Comparison of ENCODE assay signal across 33 cellular contexts in genomic region chr14:34025325-34026017, GRCh38.
"Had no signal": no experiment of that assay in that cellular context is flagged by ENCODE, and none has a peak within 500 bp of the region (broad histone marks: within the 10 kb centered on the region; RNA-seq: fewer than 3 reads in every experiment).

No MANE protein-coding gene starts in this region.

- H3K4me3 ChIP-seq: MG63 had no signal

- H3K9me3 ChIP-seq: MG63 had no signal

- H3K36me3 ChIP-seq: MG63 had no signal

- H3K27me3 ChIP-seq: MG63 had no signal

- DNase-seq: Karpas-422, Kasumi-1, MG63, MM.1S, MV-4-11, NCI-H1048, NCI-H1092, NCI-H1092 treated with DMSO at 0.1 percent for 48 hours, NCI-H1105, NCI-H1105 treated with DMSO at 0.1 percent for 48 hours, NCI-H1417 treated with DMSO at 0.1 percent for 48 hours, NCI-H1436, NCI-H1436 treated with DMSO at 0.1 percent for 48 hours, NCI-H146, NCI-H1694, NCI-H1694 treated with DMSO at 0.1 percent for 48 hours, NCI-H187, NCI-H187 treated with DMSO at 0.1 percent for 48 hours, NCI-H1930, NCI-H2029, NCI-H2029 treated with DMSO at 0.1 percent for 48 hours, NCI-H2081, NCI-H2081 treated with DMSO at 0.1 percent for 48 hours, NCI-H2107, NCI-H2171, NCI-H2171 treated with DMSO at 0.1 percent for 48 hours, NCI-H2227 treated with DMSO at 0.1 percent for 48 hours, NCI-H226, NCI-H345, NCI-H446, NCI-H446 treated with DMSO at 0.1 percent for 48 hours, NCI-H510A, NCI-H510A treated with DMSO at 0.1 percent for 48 hours had no signal
